In the genomic region with DNA sequence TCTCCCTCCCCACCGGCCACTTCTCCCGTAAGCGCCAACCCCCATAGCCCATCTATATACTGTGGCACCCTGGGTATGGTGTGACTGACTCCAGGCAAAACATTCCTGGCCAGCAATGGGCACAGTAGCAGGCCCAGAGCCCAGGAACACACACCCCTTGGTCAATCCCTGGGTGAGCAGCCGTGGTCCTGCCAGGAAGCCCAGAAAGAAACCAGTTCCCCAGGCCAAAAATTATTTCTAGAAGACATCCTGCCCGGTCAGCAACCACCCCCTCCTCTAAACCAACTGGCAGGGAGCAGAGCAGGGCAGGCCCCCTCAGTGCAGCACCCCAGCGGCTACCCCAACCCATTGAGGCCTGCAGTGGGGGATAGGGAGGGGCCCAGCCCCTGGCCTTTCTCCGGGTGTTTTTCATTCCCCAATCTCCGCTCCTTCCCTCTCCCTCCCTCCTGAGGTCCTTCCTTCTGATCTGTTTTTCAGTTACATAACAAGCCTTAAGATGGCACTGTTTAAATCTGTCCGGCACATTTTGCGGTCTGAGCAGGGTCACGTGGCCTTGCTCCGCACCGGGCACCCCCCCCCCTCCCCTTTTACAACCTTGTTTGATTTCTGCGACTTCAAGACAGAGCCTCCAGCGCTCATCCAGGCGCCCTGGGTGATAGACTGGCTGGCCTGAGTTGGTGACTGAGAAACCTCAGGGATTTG, we compare ENCODE assay signal across 8 cellular contexts. TPM values are rescaled to one million over a fixed set of nuclear protein-coding genes. Genes with fewer than 3 reads are reported as not detected.
A peak's percentile ranks its signal among the peaks of the same experiment; 100 is the strongest.
DNase-seq lines count a peak whose midpoint lies in the region; ATAC-seq lines count a peak whose summit lies in the region.

No MANE protein-coding gene starts in this region.

- intact Hi-C loops in left ventricle myocardium superior (cut with micrococcal nuclease) = no loop called here

- peak overlapping the region; percentile 29; the same call in 1 of the 2 replicates for H3K4me3 ChIP-seq in iPS-18c (ENCODE audit: insufficient read depth, low read depth, low read length)

- ATAC-seq in activated T-cell treated with anti-CD3 and anti-CD28 coated beads, Interleukin-2, amount 50 U/mL, for 4 hours = no peak
- ATAC-seq in left ventricle myocardium superior (no peak), HG03442 (IDR thresholded peaks at IDR 0.05; ENCODE audit: unreplicated experiment) (no peak), GM19035 (IDR thresholded peaks at IDR 0.05; ENCODE audit: unreplicated experiment) (no peak)

- peak overlapping the region; percentile 79 for H3K4me3 Mint-ChIP-seq in activated T-cell treated with anti-CD3 and anti-CD28 coated beads, Interleukin-2, amount 50 U/mL, for 4 hours

- DNase-seq in SHP77 (lab: John Stamatoyannopoulos, UW) = peak; percentile 29 to 45
- no peak for DNase-seq in SHP77 treated with DMSO at 0.1 percent for 48 hours (lab: John Stamatoyannopoulos, UW)
- DNase-seq in NAMALWA (ENCODE audit: low spot score) = peak; percentile 88
- DNase-seq in activated T-cell treated with anti-CD3 and anti-CD28 coated beads, Interleukin-2, amount 50 U/mL, for 4 hours = no peak
- DNase-seq in left ventricle myocardium superior = no peak

- H3K36me3 Mint-ChIP-seq in activated T-cell treated with anti-CD3 and anti-CD28 coated beads, Interleukin-2, amount 50 U/mL, for 4 hours (ENCODE audit: insufficient read depth) = peaks cover 2% of the 10 kb centered on the region

- H3K27me3 Mint-ChIP-seq in activated T-cell treated with anti-CD3 and anti-CD28 coated beads, Interleukin-2, amount 50 U/mL, for 4 hours (ENCODE audit: low read depth) = peaks cover 47% of the 10 kb centered on the region

- no peaks in the 10 kb centered on the region for H3K9me3 Mint-ChIP-seq in activated T-cell treated with anti-CD3 and anti-CD28 coated beads, Interleukin-2, amount 50 U/mL, for 4 hours

- no peaks in the 10 kb centered on the region for H3K9me3 ChIP-seq in iPS-18c (ENCODE audit: control insufficient read depth, insufficient read depth, low read length)

- H3K4me1 Mint-ChIP-seq in activated T-cell treated with anti-CD3 and anti-CD28 coated beads, Interleukin-2, amount 50 U/mL, for 4 hours (ENCODE audit: low read depth) = peaks cover 31% of the 10 kb centered on the region

RNA-seq across cellular contexts. Expression of a gene that starts 2.0 kb away (rescaled TPM):
- 10 to 100 TPM; 14.0 to 22.2 (median 21.4) TPM for total RNA-seq in activated T-cell treated with anti-CD3 and anti-CD28 coated beads, Interleukin-2, amount 50 U/mL, for 4 hours
- total RNA-seq in left ventricle myocardium superior = not detected

RNA-seq across cellular contexts. Expression of a gene that starts 59.4 kb away (rescaled TPM):
- total RNA-seq in activated T-cell treated with anti-CD3 and anti-CD28 coated beads, Interleukin-2, amount 50 U/mL, for 4 hours = 10 to 100 TPM; 11.2 to 12.9 (median 12.4) TPM
- total RNA-seq in left ventricle myocardium superior = 9.1 TPM

Comparison
In these comparisons a context has a peak if more than half of its experiments do, and no peak if none do; other contexts are left out.
1. DNase-seq: peak in SHP77 (2 of 2) and NAMALWA (single experiment); none in SHP77 treated with DMSO at 0.1 percent for 48 hours (single experiment), activated T-cell treated with anti-CD3 and anti-CD28 coated beads, Interleukin-2, amount 50 U/mL, for 4 hours (single experiment) and left ventricle myocardium superior (single experiment).
2. RNA of a gene that starts 2.0 kb away (total RNA-seq): 14.0 to 22.2 TPM in activated T-cell treated with anti-CD3 and anti-CD28 coated beads, Interleukin-2, amount 50 U/mL, for 4 hours; not detected in left ventricle myocardium superior (single experiment); every median in the first group is over 10 times any median in the second.